8 cellular contexts compared by ENCODE assay signal in the genomic region with DNA sequence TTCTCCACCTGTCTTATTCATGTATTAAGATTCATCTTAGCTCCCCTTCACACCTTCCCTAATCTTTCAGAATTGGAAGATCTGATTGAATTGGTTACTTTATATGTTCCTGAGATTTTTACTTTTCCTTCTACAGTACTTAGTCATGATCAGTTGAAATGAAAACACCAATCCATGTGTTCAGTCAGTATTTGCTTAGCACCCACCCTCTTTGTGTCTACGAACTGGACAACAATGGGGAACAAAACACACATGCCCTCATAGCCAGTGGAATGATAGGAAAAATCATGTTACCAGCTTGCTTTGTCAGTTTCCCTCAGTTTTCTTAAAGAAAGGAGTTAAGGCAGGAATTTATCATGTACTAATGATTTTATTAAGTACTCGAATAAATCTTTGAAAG. TPM values are rescaled to one million over a fixed set of nuclear protein-coding genes. Genes with fewer than 3 reads are reported as not detected.
DNase-seq lines count a peak whose midpoint lies in the region; ATAC-seq and TF ChIP-seq lines count a peak whose summit lies in the region.

No MANE protein-coding gene starts in this region.

- peak overlapping the region; percentile 100 for H3K27ac Mint-ChIP-seq in CD4-positive, alpha-beta memory T cell
- peak overlapping the region; percentile 100 for H3K27ac Mint-ChIP-seq in activated T-helper 2 cell treated with anti-CD3 and anti-CD28 coated beads, Interferon-gamma antibody, Interleukin-2, Interleukin-4, amounts not matched to agents 10 μg/mL and 5 μg/mL and 100 μg/mL, durations not matched to agents 14 hours and 24 hours and 36 hours

- H3K36me3 ChIP-seq in CD4-positive, alpha-beta memory T cell (ENCODE audit: insufficient read depth, low read length), result no peaks in the 10 kb centered on the region
- H3K36me3 ChIP-seq in iPS-20b (ENCODE audit: insufficient read depth, low read depth, low read length), result peaks cover 50% of the 10 kb centered on the region

- POLR2A ChIA-PET in CD4-positive, alpha-beta memory T cell (lab: Charles Lee; ENCODE audit: partially characterized antibody), result interaction anchor here (1.1 to 4.3 kb wide), 3 partner anchors 58 to 100 kb away, joined by 3 to 126 read pairs (median 3); partner anchors contain the start of gene ACBD5

- H3K4me3 Mint-ChIP-seq in CD4-positive, alpha-beta memory T cell, result peak overlapping the region; percentile 81 to 100 (median 92)
- H3K4me3 Mint-ChIP-seq in activated T-helper 2 cell treated with anti-CD3 and anti-CD28 coated beads, Interferon-gamma antibody, Interleukin-2, Interleukin-4, amounts not matched to agents 10 μg/mL and 5 μg/mL and 100 μg/mL, durations not matched to agents 14 hours and 24 hours and 36 hours (ENCODE audit: low read depth), result peak overlapping the region; percentile 99

- peaks cover 12 to 58% of the 10 kb centered on the region in 2 donors for H3K36me3 Mint-ChIP-seq in CD4-positive, alpha-beta memory T cell
- peaks cover 66% of the 10 kb centered on the region for H3K36me3 Mint-ChIP-seq in activated T-helper 2 cell treated with anti-CD3 and anti-CD28 coated beads, Interferon-gamma antibody, Interleukin-2, Interleukin-4, amounts not matched to agents 10 μg/mL and 5 μg/mL and 100 μg/mL, durations not matched to agents 14 hours and 24 hours and 36 hours (ENCODE audit: low read depth)

- no peak for TF ChIP-seq CTCF in HL-60 (IDR thresholded peaks at IDR 0.05; ENCODE audit: insufficient read depth, low read length)

- H3K9ac ChIP-seq in iPS-20b (ENCODE audit: low read depth, low read length), result peak overlapping the region; percentile 55; the same call in 1 of the 2 replicates

- no peak for ATAC-seq in GM18873 (IDR thresholded peaks at IDR 0.05; ENCODE audit: low FRiP score, unreplicated experiment)
- no peak for ATAC-seq in GM19328 (IDR thresholded peaks at IDR 0.05; ENCODE audit: unreplicated experiment)

- CTCF ChIA-PET in CD4-positive, alpha-beta memory T cell (lab: Charles Lee; ENCODE audit: partially characterized antibody), result interaction anchor here (1.0 to 1.4 kb wide), 3 partner anchors 14 to 129 kb away, joined by 3 to 7 read pairs (median 3); no protein-coding TSS in a partner anchor

- no peaks in the 10 kb centered on the region for H3K27me3 Mint-ChIP-seq in CD4-positive, alpha-beta memory T cell
- no peaks in the 10 kb centered on the region for H3K27me3 Mint-ChIP-seq in activated T-helper 2 cell treated with anti-CD3 and anti-CD28 coated beads, Interferon-gamma antibody, Interleukin-2, Interleukin-4, amounts not matched to agents 10 μg/mL and 5 μg/mL and 100 μg/mL, durations not matched to agents 14 hours and 24 hours and 36 hours (ENCODE audit: low read depth)

- peaks cover 19 to 50% (median 35%) of the 10 kb centered on the region in 4 donors for H3K4me1 Mint-ChIP-seq in CD4-positive, alpha-beta memory T cell
- peaks cover 27% of the 10 kb centered on the region for H3K4me1 Mint-ChIP-seq in activated T-helper 2 cell treated with anti-CD3 and anti-CD28 coated beads, Interferon-gamma antibody, Interleukin-2, Interleukin-4, amounts not matched to agents 10 μg/mL and 5 μg/mL and 100 μg/mL, durations not matched to agents 14 hours and 24 hours and 36 hours (ENCODE audit: low read depth)

- no peaks in the 10 kb centered on the region for H3K27me3 ChIP-seq in CD4-positive, alpha-beta memory T cell (ENCODE audit: insufficient read depth, low read length)
- H3K27me3 ChIP-seq in HL-60 (ENCODE audit: insufficient read depth, poor library complexity, severe bottlenecking) (no peaks in the 10 kb centered on the region), iPS-20b (ENCODE audit: insufficient read depth, low read length) (no peaks in the 10 kb centered on the region)

- H3K4me3 ChIP-seq in CD4-positive, alpha-beta memory T cell (ENCODE audit: low read length in 2 of 2), result no peak overlapping the region
- H3K4me3 ChIP-seq in HL-60 (replicated peaks; ENCODE audit: insufficient read depth, low read length) (peak overlapping the region; percentile 53), iPS-20b (ENCODE audit: low read length) (peak overlapping the region; percentile 99)

- intact Hi-C loops in CD4-positive, alpha-beta memory T cell (cut with micrococcal nuclease), result loop anchor here (5.0 to 10.0 kb wide), 3 partner anchors 205 to 1178 kb away; partner anchors contain the start of gene PDSS1
- intact Hi-C loops in activated T-helper 2 cell treated with anti-CD3 and anti-CD28 coated beads, Interferon-gamma antibody, Interleukin-2, Interleukin-4, amounts not matched to agents 10 μg/mL and 5 μg/mL and 100 μg/mL, durations not matched to agents 14 hours and 24 hours and 36 hours (cut with micrococcal nuclease), result loop anchor here (5.0 to 10.0 kb wide), 5 partner anchors 130 to 672 kb away; partner anchors contain the start of gene RAB18

- H3K9me3 Mint-ChIP-seq in CD4-positive, alpha-beta memory T cell, result peaks cover 0 to 3% (median 0%) of the 10 kb centered on the region in 8 donors
- H3K9me3 Mint-ChIP-seq in activated T-helper 2 cell treated with anti-CD3 and anti-CD28 coated beads, Interferon-gamma antibody, Interleukin-2, Interleukin-4, amounts not matched to agents 10 μg/mL and 5 μg/mL and 100 μg/mL, durations not matched to agents 14 hours and 24 hours and 36 hours, result no peaks in the 10 kb centered on the region

- no peak for DNase-seq in CD4-positive, alpha-beta memory T cell
- DNase-seq in HL-60 (ENCODE audit: low read depth in 1 of 2, low spot score in 1 of 2), result no peak
- no peak for DNase-seq in activated T-helper 2 cell treated with anti-CD3 and anti-CD28 coated beads, Interferon-gamma antibody, Interleukin-2, Interleukin-4, amounts not matched to agents 10 μg/mL and 5 μg/mL and 100 μg/mL, durations not matched to agents 14 hours and 24 hours and 36 hours (ENCODE audit: low spot score)
- DNase-seq in NCI-H146 treated with DMSO at 0.1 percent for 48 hours (lab: John Stamatoyannopoulos, UW; ENCODE audit: unreplicated experiment), result no peak
- DNase-seq in NCI-H1105 treated with DMSO at 0.1 percent for 48 hours (lab: John Stamatoyannopoulos, UW), result no peak

- peak overlapping the region; percentile 100 for H3K27ac ChIP-seq in CD4-positive, alpha-beta memory T cell (ENCODE audit: low read depth, low read length)
- H3K27ac ChIP-seq in HL-60 (replicated peaks), result no peak overlapping the region
- H3K27ac ChIP-seq in iPS-20b (ENCODE audit: low read length), result no peak overlapping the region

- H3K9me3 ChIP-seq in CD4-positive, alpha-beta memory T cell (ENCODE audit: control insufficient read depth in 1 of 2, low read length in 2 of 2), result no peaks in the 10 kb centered on the region
- H3K9me3 ChIP-seq in iPS-20b (ENCODE audit: insufficient read depth, low read depth, low read length), result no peaks in the 10 kb centered on the region

- H3K4me1 ChIP-seq in CD4-positive, alpha-beta memory T cell (ENCODE audit: insufficient read depth, low read length), result peaks cover 26% of the 10 kb centered on the region
- H3K4me1 ChIP-seq in iPS-20b (ENCODE audit: insufficient read depth, low read length), result peaks cover 9% of the 10 kb centered on the region; the same call in 1 of the 2 replicates

RNA-seq across cellular contexts. Expression of gene MASTL, which starts 2.0 kb away (rescaled TPM):
- 1 to 10 TPM; 7.0 to 7.9 TPM for total RNA-seq in CD4-positive, alpha-beta memory T cell
- polyA plus RNA-seq in CD4-positive, alpha-beta memory T cell, result 1 to 10 TPM; 2.5 TPM
- total RNA-seq in activated T-helper 2 cell treated with anti-CD3 and anti-CD28 coated beads, Interferon-gamma antibody, Interleukin-2, Interleukin-4, amounts not matched to agents 10 μg/mL and 5 μg/mL and 100 μg/mL, durations not matched to agents 14 hours and 24 hours and 36 hours, result 26.7 and 29.7 TPM in 2 replicates

RNA-seq across cellular contexts. Expression of gene YME1L1, which starts 3.0 kb away (rescaled TPM):
- total RNA-seq in CD4-positive, alpha-beta memory T cell, result 100 to 1,000 TPM in 1 of 2 experiments, 10 to 100 TPM in 1; 94.8 to 101 TPM
- 100 to 1,000 TPM; 111 to 159 TPM for polyA plus RNA-seq in CD4-positive, alpha-beta memory T cell
- total RNA-seq in activated T-helper 2 cell treated with anti-CD3 and anti-CD28 coated beads, Interferon-gamma antibody, Interleukin-2, Interleukin-4, amounts not matched to agents 10 μg/mL and 5 μg/mL and 100 μg/mL, durations not matched to agents 14 hours and 24 hours and 36 hours, result 146 and 152 TPM in 2 replicates

RNA-seq across cellular contexts. Expression of gene ANKRD26, which starts 56.9 kb away (rescaled TPM):
- 10 to 100 TPM; 10.7 to 11.6 TPM for total RNA-seq in CD4-positive, alpha-beta memory T cell
- 1 to 10 TPM in 1 of 2 donors, under 1 TPM in 1; 0.65 to 1.6 TPM for polyA plus RNA-seq in CD4-positive, alpha-beta memory T cell
- 5.5 and 6.5 TPM in 2 replicates for total RNA-seq in activated T-helper 2 cell treated with anti-CD3 and anti-CD28 coated beads, Interferon-gamma antibody, Interleukin-2, Interleukin-4, amounts not matched to agents 10 μg/mL and 5 μg/mL and 100 μg/mL, durations not matched to agents 14 hours and 24 hours and 36 hours

Comparison
In these comparisons a context has a peak if more than half of its experiments do, and no peak if none do; other contexts are left out.
1. H3K4me3 ChIP-seq: peak in HL-60 (single experiment) and iPS-20b (single experiment); none in CD4-positive, alpha-beta memory T cell (0 of 2).